ENCODE assay signal across 8 cellular contexts in genomic region chr4:41214158-41215146, GRCh38. TPM values are rescaled to one million over a fixed set of nuclear protein-coding genes. Genes with fewer than 3 reads are reported as not detected.
DNase-seq lines count a peak whose midpoint lies in the region; ATAC-seq, FAIRE-seq and TF ChIP-seq lines count a peak whose summit lies in the region.

Gene APBB2 (minus strand): TSS chr4:41214542. CDS start chr4:41033254, 181,288 bp downstream.

- TF ChIP-seq RAD21 in A549 (conservative IDR thresholded peaks at IDR 0.05 in 1 of 2, IDR thresholded peaks at IDR 0.05 in 1 of 2): peak; percentile 57 to 96

- DNase-seq in A549 (ENCODE audit: low read depth in 1 of 2, low spot score in 1 of 2) (peak; percentile 86 to 95), NCI-H1436 treated with DMSO at 0.1 percent for 48 hours (lab: John Stamatoyannopoulos, UW) (peak; percentile 78), T follicular helper cell (ENCODE audit: low read depth) (peak; percentile 15), iPS-NIHi7 (ENCODE audit: extremely low spot score) (peak; percentile 94)
- peak; percentile 2 for DNase-seq in central memory CD4-positive, alpha-beta T cell

- CTCF ChIA-PET in A549 (lab: Yijun Ruan, JAX): interaction anchor here (0.5 to 9.8 kb wide), 37 partner anchors 9 to 480 kb away, joined by 3 to 135 read pairs (median 4); no protein-coding TSS in a partner anchor

- peaks cover 0 to 9% (median 0%) of the 10 kb centered on the region in 3 donors for H3K27me3 ChIP-seq in skeletal muscle tissue (ENCODE audit: control insufficient read depth in 3 of 3, insufficient read depth in 3 of 3, low read length in 3 of 3)

- TF ChIP-seq CTCF in A549 (IDR thresholded peaks at IDR 0.05): peak; percentile 77

- no peaks in the 10 kb centered on the region for H3K9me3 ChIP-seq in A549
- H3K9me3 ChIP-seq in skeletal muscle tissue (ENCODE audit: control insufficient read depth in 3 of 3, low read length in 3 of 3): no peaks in the 10 kb centered on the region

- H3K27ac ChIP-seq in A549: peak within 1 kb of the TSS; percentile 93 to 95
- H3K27ac ChIP-seq in skeletal muscle tissue (ENCODE audit: low read depth, low read length): peak within 1 kb of the TSS; percentile 61

- no peak for FAIRE-seq in A549 (lab: Jason Lieb, UNC)

- H3K9ac ChIP-seq in skeletal muscle tissue (ENCODE audit: low read depth in 1 of 3, low read length in 3 of 3): peak within 1 kb of the TSS; percentile 76 to 86 (median 80)

- TF ChIP-seq EP300 in A549 (IDR thresholded peaks at IDR 0.05): no peak

- WGBS in A549 (ENCODE audit: missing lambda C conversion rate): 10% methylated on average over 16 of the region's 75 CpGs

- no peaks in the 10 kb centered on the region for H3K36me3 ChIP-seq in skeletal muscle tissue (ENCODE audit: control insufficient read depth in 3 of 3, insufficient read depth in 3 of 3, low read length in 3 of 3)

- H3K4me1 ChIP-seq in A549 (peaks cover 23% of the 10 kb centered on the region; the same call in 2 of the 3 replicates), skeletal muscle tissue (ENCODE audit: control insufficient read depth in 3 of 3, insufficient read depth in 3 of 3, low read length in 3 of 3) (peaks cover 19 to 35% (median 32%) of the 10 kb centered on the region in 3 donors)

- ATAC-seq in A549: peak; percentile 80 to 90
- peak; percentile 42 for ATAC-seq in GM18499 (IDR thresholded peaks at IDR 0.05; ENCODE audit: insufficient read depth, unreplicated experiment)
- peak; percentile 54 for ATAC-seq in HG02870 (IDR thresholded peaks at IDR 0.05; ENCODE audit: unreplicated experiment)

- H3K4me2 ChIP-seq in A549: peak within 1 kb of the TSS; percentile 90

- H3K4me3 ChIP-seq in A549 (peak within 1 kb of the TSS; percentile 93), skeletal muscle tissue (ENCODE audit: low read length in 3 of 3) (peak within 1 kb of the TSS; percentile 83 to 87 (median 85))

- TF ChIP-seq POLR2A in A549 (IDR thresholded peaks at IDR 0.05; ENCODE audit: low read length): peak; percentile 76

- POLR2A ChIA-PET in A549 (lab: Yijun Ruan, JAX): interaction anchor here (0.5 to 4.6 kb wide), 10 partner anchors 8 to 306 kb away, joined by 3 to 72 read pairs (median 4); partner anchors contain the start of gene UCHL1

TF ChIP-seq in A549, 52 proteins besides CTCF, POLR2A, EP300 and RAD21:
- TF ChIP-seq SREBF2 (IDR thresholded peaks at IDR 0.05) (no peak), ZC3H11A (IDR thresholded peaks at IDR 0.05) (no peak), E2F6 (IDR thresholded peaks at IDR 0.05; ENCODE audit: borderline replicate concordance, low read depth) (0 out of 2 replicates have a peak, but pooled peaks have one; percentile 45), EHMT2 (IDR thresholded peaks at IDR 0.05; ENCODE audit: low read depth) (no peak), SMC3 (IDR thresholded peaks at IDR 0.05) (peak; percentile 92), TFCP2L1 (CRISPR knock-in tag; IDR thresholded peaks at IDR 0.05) (no peak), MAZ (IDR thresholded peaks at IDR 0.05; ENCODE audit: borderline replicate concordance, low read depth, low read length) (peak; percentile 93; the same call in 1 of the 2 replicates), RNF2 (IDR thresholded peaks at IDR 0.05; ENCODE audit: borderline replicate concordance, low read depth) (no peak), JUN (IDR thresholded peaks at IDR 0.05) (peak; percentile 34 to 48; a peak in 2 of 5 replicates), HMGXB4 (CRISPR knock-in tag; IDR thresholded peaks at IDR 0.05; ENCODE audit: borderline replicate concordance) (no peak)
- TF ChIP-seq, protein P1, sequence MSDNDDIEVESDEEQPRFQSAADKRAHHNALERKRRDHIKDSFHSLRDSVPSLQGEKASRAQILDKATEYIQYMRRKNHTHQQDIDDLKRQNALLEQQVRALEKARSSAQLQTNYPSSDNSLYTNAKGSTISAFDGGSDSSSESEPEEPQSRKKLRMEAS (IDR thresholded peaks at IDR 0.05): no peak
TF ChIP-seq in A549: peak in this region for 4.

RNA-seq across cellular contexts. Expression of gene APBB2, which starts in this region (rescaled TPM):
- polyA plus RNA-seq in A549 (2011; rRNA removed) (31.3 and 31.9 TPM in 2 replicates), A549 (2017; fragmentation: RNase III; extraction: RNeasy Plus Mini Kit Qiagen cat#74134 plus additional on column Dnase treatment) (8.3 to 9.9 TPM (median 9.6 TPM) in 3 replicates)
- polyA plus RNA-seq in A549 (2012; cell fraction: cytosol; rRNA removed): 12.3 and 12.9 TPM in 2 replicates
- 12.0 and 15.6 TPM in 2 replicates for polyA plus RNA-seq in A549 (2012; cell fraction: nucleus; rRNA removed)
- polyA minus RNA-seq in A549 (2011; rRNA and poly(A)+ RNA removed): 54.3 and 57.4 TPM in 2 replicates
- total RNA-seq in skeletal muscle tissue: 41.2 TPM

Comparison
In these comparisons a context has a peak if more than half of its experiments do, and no peak if none do; other contexts are left out.
1. Peak in every context shown above with its lines: DNase-seq, ATAC-seq, H3K4me3 ChIP-seq and H3K27ac ChIP-seq.
2. DNase-seq: peak in every context shown above with its lines; median percentile 94 in iPS-NIHi7; 90 in A549; 78 in NCI-H1436 treated with DMSO at 0.1 percent for 48 hours; 15 in T follicular helper cell; 2 in central memory CD4-positive, alpha-beta T cell.